Comparison of ENCODE assay signal across 22 cellular contexts in the genomic region with DNA sequence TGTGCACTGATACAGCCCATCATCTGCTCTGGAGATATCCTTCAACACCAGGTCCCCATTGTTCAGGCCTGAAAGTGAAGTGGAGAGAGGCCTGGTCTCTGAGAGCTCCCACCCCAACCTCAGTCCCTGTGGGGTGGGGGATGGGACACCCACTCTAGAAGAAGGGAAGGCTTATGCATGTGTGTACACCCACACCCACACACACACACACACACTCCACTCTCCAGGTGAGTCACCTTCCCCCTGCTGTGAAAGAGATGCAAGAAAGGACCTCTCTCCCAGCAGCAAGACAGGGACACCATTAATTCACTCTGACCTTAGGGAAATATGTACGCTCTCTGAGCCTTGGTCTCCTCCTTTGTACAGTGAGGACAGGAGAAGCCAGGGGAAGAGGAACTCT. TPM values are rescaled to one million over a fixed set of nuclear protein-coding genes. Genes with fewer than 3 reads are reported as not detected.
DNase-seq lines count a peak whose midpoint lies in the region; ATAC-seq and TF ChIP-seq lines count a peak whose summit lies in the region.
"Had no signal": no experiment of that assay in that cellular context is flagged by ENCODE, and none has a peak within 500 bp of the region (broad histone marks: within the 10 kb centered on the region; RNA-seq: fewer than 3 reads in every experiment).

No MANE protein-coding gene starts in this region.

- no peaks in the 10 kb centered on the region for H3K79me2 ChIP-seq in PC-3 (ENCODE audit: low read length)

- H3K9me3 ChIP-seq in PC-3 (ENCODE audit: low read length), result no peaks in the 10 kb centered on the region
- H3K9me3 ChIP-seq: psoas muscle, tibial artery had no signal

- H3K27ac Mint-ChIP-seq in stimulated activated naive CD8-positive, alpha-beta T cell treated with anti-CD3 and anti-CD28 coated beads, Interleukin-15, Interleukin-2, amounts not matched to agents 100 ng/mL and 50 ng/mL, for 24 hours, result peak overlapping the region; percentile 18
- no peak overlapping the region for H3K27ac Mint-ChIP-seq in stimulated activated naive CD8-positive, alpha-beta T cell treated with anti-CD3 and anti-CD28 coated beads, Interleukin-15, amount 100 ng/mL, for 72 hours
- H3K27ac Mint-ChIP-seq: endodermal cell had no signal

- H3K9me2 ChIP-seq in PC-3 (replicated peaks; ENCODE audit: low read length), result no peaks in the 10 kb centered on the region

- no peaks in the 10 kb centered on the region for H3F3A ChIP-seq in PC-3 (ENCODE audit: low read length, unreplicated experiment)

- no peaks in the 10 kb centered on the region for H3K27me3 Mint-ChIP-seq in stimulated activated naive CD8-positive, alpha-beta T cell treated with anti-CD3 and anti-CD28 coated beads, Interleukin-15, Interleukin-2, amounts not matched to agents 100 ng/mL and 50 ng/mL, for 24 hours
- peaks cover 1% of the 10 kb centered on the region for H3K27me3 Mint-ChIP-seq in stimulated activated naive CD8-positive, alpha-beta T cell treated with anti-CD3 and anti-CD28 coated beads, Interleukin-15, amount 100 ng/mL, for 72 hours

- no peak overlapping the region for H3K4me2 ChIP-seq in PC-3 (ENCODE audit: low read length)

- CTCF ChIA-PET in PC-3 (lab: Charles Lee), result no interaction called here

- H3K4me1 ChIP-seq in PC-3 (ENCODE audit: insufficient read depth, low read length), result peaks cover 15% of the 10 kb centered on the region

- H4K20me1 ChIP-seq in PC-3 (ENCODE audit: low read length), result no peaks in the 10 kb centered on the region

- no TSS peak for BruUV-seq in PC-3 (replicated peaks; lab: Mats Ljungman, UMichigan)

- no peak for ATAC-seq in stimulated activated naive CD8-positive, alpha-beta T cell treated with anti-CD3 and anti-CD28 coated beads, Interleukin-15, amount 100 ng/mL, for 72 hours
- ATAC-seq in PC-3 (no peak), GM21717 (IDR thresholded peaks at IDR 0.05; ENCODE audit: unreplicated experiment) (no peak)
- ATAC-seq: psoas muscle, Right ventricle myocardium inferior had no signal

- no peaks in the 10 kb centered on the region for H3K36me3 ChIP-seq in PC-3 (ENCODE audit: low read depth, low read length)

- H3K4me3 ChIP-seq in PC-3 (ENCODE audit: low read length) (no peak overlapping the region), epithelial cell of esophagus (ENCODE audit: low read length) (no peak overlapping the region)
- H3K4me3 ChIP-seq: psoas muscle, tibial artery had no signal

- POLR2A ChIA-PET in PC-3 (lab: Charles Lee; ENCODE audit: unreplicated experiment), result interaction anchor here (0.7 kb wide), 1 partner anchor 24 kb away, joined by 3 read pairs; no protein-coding TSS in a partner anchor

- H3K27me3 ChIP-seq in PC-3 (ENCODE audit: low read length), result no peaks in the 10 kb centered on the region
- H3K27me3 ChIP-seq: tibial artery had no signal

- no peak for DNase-seq in stimulated activated naive CD8-positive, alpha-beta T cell treated with anti-CD3 and anti-CD28 coated beads, Interleukin-15, amount 100 ng/mL, for 72 hours
- peak; percentile 27 for DNase-seq in PC-3
- peak; percentile 43 for DNase-seq in epithelial cell of esophagus (ENCODE audit: low read depth)
- no peak for DNase-seq in NCI-H187 (lab: John Stamatoyannopoulos, UW)
- DNase-seq in GM19240 (ENCODE audit: insufficient read length, low spot score), result no peak
- DNase-seq in NCI-H526 treated with DMSO at 0.1 percent for 48 hours (lab: John Stamatoyannopoulos, UW), result no peak
- DNase-seq: activated CD4-positive, CD25-positive, alpha-beta regulatory T cell treated with anti-CD3 and anti-CD28 coated beads, Interleukin-2, amount 50 U/mL, for 72 hours; activated CD8-positive, alpha-beta memory T cell treated with anti-CD3 and anti-CD28 coated beads, Interleukin-2, amount 50 U/mL, for 48 hours; endodermal cell; NCI-H1105 treated with DMSO at 0.1 percent for 48 hours; NCI-H524 treated with DMSO at 0.1 percent for 48 hours; psoas muscle; stimulated activated CD4-positive, alpha-beta T cell treated with anti-CD3 and anti-CD28 coated beads, Interleukin-1b, Interleukin-23, amount 100 ng/mL, for 48 hours; stimulated activated naive CD4-positive, alpha-beta T cell; SW 1271; tibial artery had no signal

- H3K4me1 Mint-ChIP-seq in stimulated activated naive CD8-positive, alpha-beta T cell treated with anti-CD3 and anti-CD28 coated beads, Interleukin-15, Interleukin-2, amounts not matched to agents 100 ng/mL and 50 ng/mL, for 24 hours (ENCODE audit: low read depth), result peaks cover 12% of the 10 kb centered on the region
- H3K4me1 Mint-ChIP-seq in stimulated activated naive CD8-positive, alpha-beta T cell treated with anti-CD3 and anti-CD28 coated beads, Interleukin-15, amount 100 ng/mL, for 72 hours, result peaks cover 27% of the 10 kb centered on the region

- intact Hi-C loops in PC-3 (cut with micrococcal nuclease), result no loop called here

- no peak overlapping the region for H3K4me3 Mint-ChIP-seq in stimulated activated naive CD8-positive, alpha-beta T cell treated with anti-CD3 and anti-CD28 coated beads, Interleukin-15, Interleukin-2, amounts not matched to agents 100 ng/mL and 50 ng/mL, for 24 hours
- H3K4me3 Mint-ChIP-seq in stimulated activated naive CD8-positive, alpha-beta T cell treated with anti-CD3 and anti-CD28 coated beads, Interleukin-15, amount 100 ng/mL, for 72 hours, result no peak overlapping the region
- H3K4me3 Mint-ChIP-seq: endodermal cell had no signal

- H3K27ac ChIP-seq in PC-3 (ENCODE audit: low read length), result no peak overlapping the region
- H3K27ac ChIP-seq: psoas muscle had no signal

- no peaks in the 10 kb centered on the region for H3K36me3 Mint-ChIP-seq in stimulated activated naive CD8-positive, alpha-beta T cell treated with anti-CD3 and anti-CD28 coated beads, Interleukin-15, Interleukin-2, amounts not matched to agents 100 ng/mL and 50 ng/mL, for 24 hours (ENCODE audit: low read depth)

- H2AFZ ChIP-seq in PC-3 (ENCODE audit: low read length), result no peak overlapping the region

- H3K9ac ChIP-seq in PC-3 (ENCODE audit: low read length), result no peak overlapping the region

- no peaks in the 10 kb centered on the region for H3K9me3 Mint-ChIP-seq in stimulated activated naive CD8-positive, alpha-beta T cell treated with anti-CD3 and anti-CD28 coated beads, Interleukin-15, Interleukin-2, amounts not matched to agents 100 ng/mL and 50 ng/mL, for 24 hours
- no peaks in the 10 kb centered on the region for H3K9me3 Mint-ChIP-seq in stimulated activated naive CD8-positive, alpha-beta T cell treated with anti-CD3 and anti-CD28 coated beads, Interleukin-15, amount 100 ng/mL, for 72 hours
- H3K9me3 Mint-ChIP-seq: endodermal cell had no signal

- TF ChIP-seq CTCF in PC-3 (conservative IDR thresholded peaks at IDR 0.05; ENCODE audit: low read depth, low read length), result no peak
- no peak for TF ChIP-seq CTCF in epithelial cell of esophagus (IDR thresholded peaks at IDR 0.05; ENCODE audit: insufficient read depth, low read depth, low read length, missing control alignments)

RNA-seq across cellular contexts. Expression of gene VSIG8, which starts 5.9 kb away (rescaled TPM):
- 0.29 and 0.47 TPM in 2 replicates for total RNA-seq in PC-3 (2014; rRNA removed)
- total RNA-seq: endodermal cell, mesenteric fat pad, psoas muscle, Right ventricle myocardium inferior, skeletal muscle tissue had no signal

RNA-seq across cellular contexts. Expression of gene SLAMF8, which starts 29.9 kb away (rescaled TPM):
- not detected in 2 replicates for total RNA-seq in PC-3 (2014; rRNA removed)
- total RNA-seq: endodermal cell, fibroblast of lung had no signal

RNA-seq across cellular contexts. Expression of gene CFAP45, which starts 43.4 kb away (rescaled TPM):
- total RNA-seq in PC-3 (2014; rRNA removed), result 1.6 and 4.8 TPM in 2 replicates
- total RNA-seq: skeletal muscle tissue had no signal

RNA-seq across cellular contexts. Expression of gene FCRL6, which starts 54.4 kb away (rescaled TPM):
- not detected in 2 replicates for total RNA-seq in PC-3 (2014; rRNA removed)
- total RNA-seq: endodermal cell, fibroblast of lung, mesenteric fat pad, skeletal muscle tissue had no signal

Comparison
In these comparisons a context has a peak if more than half of its experiments do, and no peak if none do; other contexts are left out.
1. DNase-seq: peak in PC-3 (single experiment) and epithelial cell of esophagus (single experiment); none in stimulated activated naive CD8-positive, alpha-beta T cell treated with anti-CD3 and anti-CD28 coated beads, Interleukin-15, amount 100 ng/mL, for 72 hours (0 of 2), NCI-H187 (0 of 2), GM19240 (single experiment) and NCI-H526 treated with DMSO at 0.1 percent for 48 hours (single experiment).